ENCODE assay signal across 8 cellular contexts in the genomic region with DNA sequence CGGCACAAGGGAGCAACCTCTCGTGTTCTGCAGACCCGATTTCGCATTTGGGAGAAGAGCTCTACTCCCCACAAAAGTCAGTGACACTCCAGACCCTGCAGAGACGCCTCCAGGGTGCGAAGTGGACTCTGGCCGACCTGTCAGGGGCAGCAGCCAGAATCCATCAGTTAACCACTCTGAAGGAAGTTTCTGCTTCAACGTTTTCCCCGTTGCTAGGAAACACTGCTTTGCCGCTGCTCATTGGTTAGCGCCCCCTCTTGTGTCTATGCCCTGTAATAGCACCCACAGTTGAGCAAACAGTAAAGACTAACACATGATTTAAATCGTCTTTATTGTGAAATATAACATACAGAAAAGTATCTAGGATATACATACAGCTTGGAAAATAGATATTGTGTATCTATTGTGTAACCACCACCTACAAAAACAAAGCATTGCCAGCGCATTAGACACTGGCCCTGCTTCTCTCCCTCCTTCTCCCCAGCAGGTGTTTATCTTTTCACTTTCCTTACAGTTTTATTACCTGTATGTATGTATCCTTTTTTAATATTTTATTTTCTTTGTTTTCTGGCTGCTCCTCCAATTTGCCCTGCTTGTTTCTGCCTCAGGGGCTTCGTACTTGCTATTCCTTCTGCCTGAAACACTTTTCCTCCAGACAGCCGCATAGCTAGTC. TPM values are rescaled to one million over a fixed set of nuclear protein-coding genes. Genes with fewer than 3 reads are reported as not detected.
DNase-seq lines count a peak whose midpoint lies in the region; ATAC-seq, FAIRE-seq and TF ChIP-seq lines count a peak whose summit lies in the region.

No MANE protein-coding gene starts in this region.

- no peak overlapping the region for H3K4me3 Mint-ChIP-seq in WTC11

- no peaks in the 10 kb centered on the region; the same call in none of the 2 replicates for H3K27me3 Mint-ChIP-seq in WTC11 (ENCODE audit: low read depth)

- no peak for TF ChIP-seq EP300 in A549 (IDR thresholded peaks at IDR 0.05)

- no peaks in the 10 kb centered on the region for H3K9me3 ChIP-seq in A549

- POLR2A ChIA-PET in A549 (lab: Yijun Ruan, JAX) (no interaction called here), WTC11 (lab: Charles Lee) (no interaction called here)

- no peaks in the 10 kb centered on the region; the same call in 1 of the 2 replicates for H3K4me1 Mint-ChIP-seq in WTC11

- TF ChIP-seq POLR2A in A549 (IDR thresholded peaks at IDR 0.05; ENCODE audit: low read length) (no peak), GM18505 (IDR thresholded peaks at IDR 0.05; ENCODE audit: borderline replicate concordance, extremely low read depth, insufficient read depth, insufficient read length) (no peak)

- no peak overlapping the region for H3K27ac ChIP-seq in A549

- CTCF ChIA-PET in A549 (lab: Yijun Ruan, JAX): interaction anchor here (0.6 to 5.2 kb wide), 44 partner anchors 9 to 1793 kb away, joined by 3 to 44 read pairs (median 4); partner anchors contain the start of gene RAF1
- CTCF ChIA-PET in WTC11 (lab: Charles Lee): interaction anchor here (0.6 to 1.9 kb wide), 15 partner anchors 11 to 140 kb away, joined by 3 to 18 read pairs (median 4); partner anchors contain the start of gene CAND2

- 10% methylated on average over 15 of the region's 15 CpGs for WGBS in A549 (ENCODE audit: missing lambda C conversion rate)

- DNase-seq in A549 (ENCODE audit: low read depth in 1 of 2, low spot score in 1 of 2) (peak; percentile 85 to 86), NCI-H2196 (lab: John Stamatoyannopoulos, UW; ENCODE audit: unreplicated experiment) (peak; percentile 67), WTC11 (ENCODE audit: low spot score) (peak; percentile 75), cardiac fibroblast (ENCODE audit: low read depth in 2 of 2) (peak; percentile 89 to 93), kidney epithelial cell (ENCODE audit: low read depth) (peak; percentile 77)
- DNase-seq in stimulated activated CD4-positive, alpha-beta T cell treated with anti-CD3 and anti-CD28 coated beads, Interleukin-1b, Interleukin-23, amount 100 ng/mL, for 48 hours: peak; percentile 66

- no peaks in the 10 kb centered on the region for H3K36me3 Mint-ChIP-seq in WTC11

- H3K27ac Mint-ChIP-seq in WTC11: no peak overlapping the region

- peak overlapping the region; percentile 88 for H3K4me2 ChIP-seq in A549

- H3K4me3 ChIP-seq in A549 (peak overlapping the region; percentile 36; the same call in 2 of the 3 replicates), cardiac fibroblast (replicated peaks in 1 of 2; ENCODE audit: low read depth in 2 of 2, low read length in 2 of 2) (peak overlapping the region; percentile 21 to 44), kidney epithelial cell (ENCODE audit: low read depth, low read length) (no peak overlapping the region)

- FAIRE-seq in A549 (lab: Jason Lieb, UNC): no peak

- H3K4me1 ChIP-seq in A549: 0 out of 3 replicates have a peak, but pooled peaks cover 4% of the 10 kb centered on the region

- H3K36me3 ChIP-seq in kidney epithelial cell (ENCODE audit: control insufficient read depth, insufficient read depth, low read length): no peaks in the 10 kb centered on the region

- H3K9me3 Mint-ChIP-seq in WTC11: peaks cover 8% of the 10 kb centered on the region; the same call in 1 of the 2 replicates

- peak; percentile 76 to 78 for TF ChIP-seq RAD21 in A549 (conservative IDR thresholded peaks at IDR 0.05 in 1 of 2, IDR thresholded peaks at IDR 0.05 in 1 of 2)

- peak; percentile 94 to 96 for ATAC-seq in A549
- ATAC-seq in GM18505 (IDR thresholded peaks at IDR 0.05; ENCODE audit: unreplicated experiment): peak; percentile 74
- peak; percentile 81 for ATAC-seq in HG03103 (IDR thresholded peaks at IDR 0.05; ENCODE audit: low read depth, unreplicated experiment)
- peak; percentile 95 for ATAC-seq in WTC11

- TF ChIP-seq CTCF in A549 (IDR thresholded peaks at IDR 0.05): peak; percentile 91
- TF ChIP-seq CTCF in WTC11 (IDR thresholded peaks at IDR 0.05): peak; percentile 80
- peak; percentile 94 for TF ChIP-seq CTCF in cardiac fibroblast (IDR thresholded peaks at IDR 0.05; ENCODE audit: low read depth, low read length)
- TF ChIP-seq CTCF in kidney epithelial cell (IDR thresholded peaks at IDR 0.05; ENCODE audit: insufficient read depth, low read length, poor library complexity, severe bottlenecking): peak; percentile 98

- H3K27me3 ChIP-seq in kidney epithelial cell (ENCODE audit: control insufficient read depth, insufficient read depth, low read length): no peaks in the 10 kb centered on the region

TF ChIP-seq in A549, 52 proteins besides CTCF, POLR2A, EP300 and RAD21 (continues in another document):
- TF ChIP-seq, protein P1, sequence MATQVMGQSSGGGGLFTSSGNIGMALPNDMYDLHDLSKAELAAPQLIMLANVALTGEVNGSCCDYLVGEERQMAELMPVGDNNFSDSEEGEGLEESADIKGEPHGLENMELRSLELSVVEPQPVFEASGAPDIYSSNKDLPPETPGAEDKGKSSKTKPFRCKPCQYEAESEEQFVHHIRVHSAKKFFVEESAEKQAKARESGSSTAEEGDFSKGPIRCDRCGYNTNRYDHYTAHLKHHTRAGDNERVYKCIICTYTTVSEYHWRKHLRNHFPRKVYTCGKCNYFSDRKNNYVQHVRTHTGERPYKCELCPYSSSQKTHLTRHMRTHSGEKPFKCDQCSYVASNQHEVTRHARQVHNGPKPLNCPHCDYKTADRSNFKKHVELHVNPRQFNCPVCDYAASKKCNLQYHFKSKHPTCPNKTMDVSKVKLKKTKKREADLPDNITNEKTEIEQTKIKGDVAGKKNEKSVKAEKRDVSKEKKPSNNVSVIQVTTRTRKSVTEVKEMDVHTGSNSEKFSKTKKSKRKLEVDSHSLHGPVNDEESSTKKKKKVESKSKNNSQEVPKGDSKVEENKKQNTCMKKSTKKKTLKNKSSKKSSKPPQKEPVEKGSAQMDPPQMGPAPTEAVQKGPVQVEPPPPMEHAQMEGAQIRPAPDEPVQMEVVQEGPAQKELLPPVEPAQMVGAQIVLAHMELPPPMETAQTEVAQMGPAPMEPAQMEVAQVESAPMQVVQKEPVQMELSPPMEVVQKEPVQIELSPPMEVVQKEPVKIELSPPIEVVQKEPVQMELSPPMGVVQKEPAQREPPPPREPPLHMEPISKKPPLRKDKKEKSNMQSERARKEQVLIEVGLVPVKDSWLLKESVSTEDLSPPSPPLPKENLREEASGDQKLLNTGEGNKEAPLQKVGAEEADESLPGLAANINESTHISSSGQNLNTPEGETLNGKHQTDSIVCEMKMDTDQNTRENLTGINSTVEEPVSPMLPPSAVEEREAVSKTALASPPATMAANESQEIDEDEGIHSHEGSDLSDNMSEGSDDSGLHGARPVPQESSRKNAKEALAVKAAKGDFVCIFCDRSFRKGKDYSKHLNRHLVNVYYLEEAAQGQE (IDR thresholded peaks at IDR 0.05): no peak
- TF ChIP-seq CBX2 (IDR thresholded peaks at IDR 0.05; ENCODE audit: borderline replicate concordance, low read depth): no peak

TF ChIP-seq in WTC11, 78 proteins besides CTCF, POLR2A, EP300 and RAD21:
- TF ChIP-seq ZNF317 (CRISPR knock-in tag; IDR thresholded peaks at IDR 0.05; ENCODE audit: borderline replicate concordance, low read depth): peak; percentile 61; the same call in 1 of the 2 replicates
- TF ChIP-seq, protein P2, sequence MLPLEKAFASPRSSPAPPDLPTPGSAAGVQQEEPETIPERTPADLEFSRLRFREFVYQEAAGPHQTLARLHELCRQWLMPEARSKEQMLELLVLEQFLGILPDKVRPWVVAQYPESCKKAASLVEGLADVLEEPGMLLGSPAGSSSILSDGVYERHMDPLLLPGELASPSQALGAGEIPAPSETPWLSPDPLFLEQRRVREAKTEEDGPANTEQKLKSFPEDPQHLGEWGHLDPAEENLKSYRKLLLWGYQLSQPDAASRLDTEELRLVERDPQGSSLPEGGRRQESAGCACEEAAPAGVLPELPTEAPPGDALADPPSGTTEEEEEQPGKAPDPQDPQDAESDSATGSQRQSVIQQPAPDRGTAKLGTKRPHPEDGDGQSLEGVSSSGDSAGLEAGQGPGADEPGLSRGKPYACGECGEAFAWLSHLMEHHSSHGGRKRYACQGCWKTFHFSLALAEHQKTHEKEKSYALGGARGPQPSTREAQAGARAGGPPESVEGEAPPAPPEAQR (CRISPR knock-in tag; IDR thresholded peaks at IDR 0.05): no peak
TF ChIP-seq in WTC11: peak in this region for 1.

RNA-seq across cellular contexts. Expression of gene TMEM40, which starts 38.9 kb away (rescaled TPM):
- 0.13 and 0.32 TPM in 2 replicates for polyA plus RNA-seq in A549 (2011; rRNA removed)
- 0.29 and 0.38 TPM in 2 replicates for polyA plus RNA-seq in A549 (2012; cell fraction: cytosol; rRNA removed)
- polyA plus RNA-seq in A549 (2012; cell fraction: nucleus; rRNA removed): 0.05 and 0.16 TPM in 2 replicates
- polyA plus RNA-seq in A549 (2017; fragmentation: RNase III; extraction: RNeasy Plus Mini Kit Qiagen cat#74134 plus additional on column Dnase treatment): 0.07 to 0.42 TPM (median 0.18 TPM) in 3 replicates
- 1.1 TPM in 1 of 2 replicates, not detected in the other for polyA minus RNA-seq in A549 (2011; rRNA and poly(A)+ RNA removed)
- 0.17 TPM in 1 of 3 replicates, not detected in the others for total RNA-seq in WTC11 (2021)
- total RNA-seq in kidney epithelial cell: 5.3 and 7.9 TPM in 2 replicates

RNA-seq across cellular contexts. Expression of gene RAF1, which starts 56.2 kb away (rescaled TPM):
- polyA plus RNA-seq in A549 (2011; rRNA removed) (94.6 and 109 TPM in 2 replicates), A549 (2017; fragmentation: RNase III; extraction: RNeasy Plus Mini Kit Qiagen cat#74134 plus additional on column Dnase treatment) (54.2 to 57.0 TPM (median 56.2 TPM) in 3 replicates)
- polyA plus RNA-seq in A549 (2012; cell fraction: cytosol; rRNA removed): 58.4 and 73.0 TPM in 2 replicates
- 88.5 and 123 TPM in 2 replicates for polyA plus RNA-seq in A549 (2012; cell fraction: nucleus; rRNA removed)
- polyA minus RNA-seq in A549 (2011; rRNA and poly(A)+ RNA removed): 132 and 135 TPM in 2 replicates
- total RNA-seq in WTC11 (2021) (85.0 to 101 TPM (median 86.1 TPM) in 3 replicates), kidney epithelial cell (55.8 and 56.9 TPM in 2 replicates)

Comparison
In these comparisons a context has a peak if more than half of its experiments do, and no peak if none do; other contexts are left out.
1. Of the 8 proteins assayed by ChIP-seq in both WTC11 and A549: peak only in WTC11: none; only in A549: MAX; in both: CTCF; in neither: 6.